In the genomic region with DNA sequence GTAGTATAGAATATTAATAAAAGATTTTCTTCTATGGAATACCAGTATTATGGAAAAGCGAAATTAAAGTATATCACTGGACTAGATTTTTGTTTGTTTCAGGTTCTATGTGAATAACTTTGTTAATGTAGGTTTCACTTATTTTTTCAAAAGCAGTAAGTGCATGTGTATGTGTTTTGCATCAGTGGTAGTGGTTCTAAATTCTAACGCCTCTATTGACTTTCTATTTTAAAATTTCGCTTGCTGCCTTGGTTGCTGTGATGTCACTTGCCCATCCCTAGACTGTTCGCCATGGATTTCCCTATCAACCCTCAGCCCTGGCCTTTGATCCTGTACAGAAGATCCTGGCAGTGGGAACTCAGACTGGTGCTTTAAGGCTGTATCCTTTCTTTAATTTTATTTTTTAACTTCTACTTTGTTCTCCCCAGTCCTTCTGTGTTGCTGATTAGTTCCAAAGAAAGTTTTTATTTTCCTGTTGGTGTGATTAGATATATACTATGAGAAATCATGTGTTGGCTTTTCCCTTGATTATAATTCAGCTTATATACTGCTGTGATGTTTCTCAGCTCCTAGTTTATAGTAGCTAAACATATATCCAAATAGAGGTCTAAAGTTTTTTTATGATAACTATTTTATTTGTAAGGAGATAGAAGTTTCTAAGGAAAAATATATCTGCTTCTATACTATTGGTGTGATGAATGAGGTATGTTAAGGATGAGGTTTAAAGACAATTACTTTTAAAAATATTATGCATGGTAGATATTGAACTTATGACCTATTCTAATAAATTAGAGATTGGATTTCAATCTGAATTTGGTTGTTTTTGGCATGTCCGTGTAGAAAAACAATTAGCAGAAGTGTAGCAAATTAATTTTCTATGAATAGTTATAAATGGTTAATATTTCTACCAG, we compare ENCODE assay signal across 8 cellular contexts. TPM values are rescaled to one million over a fixed set of nuclear protein-coding genes. Genes with fewer than 3 reads are reported as not detected.
A peak's percentile ranks its signal among the peaks of the same experiment; 100 is the strongest.
DNase-seq lines count a peak whose midpoint lies in the region; ATAC-seq, FAIRE-seq and TF ChIP-seq lines count a peak whose summit lies in the region.

No MANE protein-coding gene starts in this region.

- H3K4me1 ChIP-seq in skeletal muscle satellite cell (ENCODE audit: control insufficient read depth, insufficient read depth, low read length): peaks cover 32% of the 10 kb centered on the region

- H3K4me2 ChIP-seq in skeletal muscle satellite cell (ENCODE audit: low read length): peak overlapping the region; percentile 76

- peak; percentile 59 for FAIRE-seq in GM19239 (lab: Jason Lieb, UNC)

- POLR2A ChIA-PET in AG04449 (lab: Yijun Ruan, JAX): no interaction called here

- DNase-seq in AG04449 (ENCODE audit: low read depth, low spot score) (no peak), GM19239 (ENCODE audit: insufficient read length, low spot score) (no peak), SW480 (ENCODE audit: low spot score) (peak; percentile 23), fibroblast of peridontal ligament (ENCODE audit: extremely low read depth) (peak; percentile 59), H7 (no peak)

- H3K4me3 ChIP-seq in AG04449 (ENCODE audit: low read depth, low read length) (peak overlapping the region; percentile 79), skeletal muscle satellite cell (ENCODE audit: low read length) (peak overlapping the region; percentile 76), H7 (ENCODE audit: insufficient read depth, low read depth, low read length) (no peak overlapping the region)

- no peak for ATAC-seq in GM21515 (IDR thresholded peaks at IDR 0.05; ENCODE audit: unreplicated experiment)
- no peak for ATAC-seq in GM19463 (IDR thresholded peaks at IDR 0.05; ENCODE audit: unreplicated experiment)

- H3K36me3 ChIP-seq in skeletal muscle satellite cell (ENCODE audit: insufficient read depth, low read length) (peaks cover 32% of the 10 kb centered on the region), H7 (replicated peaks; ENCODE audit: control insufficient read depth, insufficient read depth, low read length) (no peaks in the 10 kb centered on the region)

- no peaks in the 10 kb centered on the region for H3K9me3 ChIP-seq in skeletal muscle satellite cell (replicated peaks; ENCODE audit: low read length)

- no peak for TF ChIP-seq CTCF in AG04449 (IDR thresholded peaks at IDR 0.05; ENCODE audit: insufficient read depth, low read length, missing control alignments)

- peak overlapping the region; percentile 99 for H3K9ac ChIP-seq in skeletal muscle satellite cell (ENCODE audit: low read depth, low read length)

- CTCF ChIA-PET in AG04449 (lab: Yijun Ruan, JAX): interaction anchor here (1.0 to 1.4 kb wide), 3 partner anchors 14 to 304 kb away, joined by 3 to 4 read pairs (median 3); no protein-coding TSS in a partner anchor

- H3K27me3 ChIP-seq in skeletal muscle satellite cell (ENCODE audit: control insufficient read depth, insufficient read depth, low read length) (no peaks in the 10 kb centered on the region), H7 (ENCODE audit: control insufficient read depth, insufficient read depth, low read length) (no peaks in the 10 kb centered on the region)

RNA-seq across cellular contexts. Expression of gene STXBP5, which starts 1.7 kb away (rescaled TPM):
- total RNA-seq in skeletal muscle satellite cell (2012; rRNA removed): 73.6 and 112 TPM in 2 replicates
- total RNA-seq in H7 (2014; rRNA removed; shearing (Covaris generic)): 6.9 and 9.1 TPM in 2 replicates

Comparison
In these comparisons a context has a peak if more than half of its experiments do, and no peak if none do; other contexts are left out.
1. DNase-seq: peak in SW480 (single experiment) and fibroblast of peridontal ligament (single experiment); none in AG04449 (single experiment), GM19239 (single experiment) and H7 (single experiment).